Comparison of ENCODE assay signal across 1 cellular context in genomic region chr5:179308563-179309382, GRCh38.
TF ChIP-seq lines count a peak whose summit lies in the region.

No MANE protein-coding gene starts in this region.

TF ChIP-seq in IMR-90, 13 proteins besides CTCF, POLR2A, EP300 and RAD21:
- no peak for TF ChIP-seq CHD1 (IDR thresholded peaks at IDR 0.05; ENCODE audit: low read depth, low read length)
- no peak for TF ChIP-seq ELK1 (IDR thresholded peaks at IDR 0.05; ENCODE audit: borderline replicate concordance, low read depth, low read length)
- no peak for TF ChIP-seq FOS (IDR thresholded peaks at IDR 0.05; ENCODE audit: low read depth, low read length)
- no peak for TF ChIP-seq MAFK (IDR thresholded peaks at IDR 0.05; ENCODE audit: low read depth, low read length)
- TF ChIP-seq NFE2L2 (IDR thresholded peaks at IDR 0.05; ENCODE audit: low read depth, low read length): no peak
TF ChIP-seq in IMR-90: peak in this region for 0.
